Comparison of ENCODE assay signal across 10 cellular contexts in genomic region chr1:162612606-162613400, GRCh38. TPM values are rescaled to one million over a fixed set of nuclear protein-coding genes. Genes with fewer than 3 reads are reported as not detected.
DNase-seq lines count a peak whose midpoint lies in the region; ATAC-seq and TF ChIP-seq lines count a peak whose summit lies in the region.
"Had no signal": no experiment of that assay in that cellular context is flagged by ENCODE, and none has a peak within 500 bp of the region (broad histone marks: within the 10 kb centered on the region; RNA-seq: fewer than 3 reads in every experiment).

No MANE protein-coding gene starts in this region.

- peaks cover 13% of the 10 kb centered on the region for H3K9me3 Mint-ChIP-seq in HFFc6
- peaks cover 13% of the 10 kb centered on the region for H3K9me3 Mint-ChIP-seq in activated CD4-positive, alpha-beta T cell treated with anti-CD3 and anti-CD28 coated beads for 36 hours (ENCODE audit: low read depth)

- H3K4me1 ChIP-seq in thoracic aorta (ENCODE audit: control insufficient read depth in 1 of 2, low read depth in 2 of 2): peaks cover 5 to 14% of the 10 kb centered on the region in 2 donors

- no peak overlapping the region for H3K4me3 ChIP-seq in astrocyte of the spinal cord (ENCODE audit: low read depth, low read length)
- peak overlapping the region; percentile 27 for H3K4me3 ChIP-seq in thoracic aorta
- H3K4me3 ChIP-seq: skin epidermis had no signal

- H3K36me3 Mint-ChIP-seq in HFFc6 (ENCODE audit: low read depth): peaks cover 30% of the 10 kb centered on the region
- H3K36me3 Mint-ChIP-seq in activated CD4-positive, alpha-beta T cell treated with anti-CD3 and anti-CD28 coated beads for 36 hours (ENCODE audit: low read depth): peaks cover 15% of the 10 kb centered on the region

- H3K27ac Mint-ChIP-seq in HFFc6: peak overlapping the region; percentile 61
- no peak overlapping the region for H3K27ac Mint-ChIP-seq in activated CD4-positive, alpha-beta T cell treated with anti-CD3 and anti-CD28 coated beads for 36 hours

- intact Hi-C loops in activated CD4-positive, alpha-beta T cell treated with anti-CD3 and anti-CD28 coated beads for 36 hours (cut with DNase I, micrococcal nuclease): no loop called here

- CTCF ChIA-PET in activated CD4-positive, alpha-beta T cell treated with anti-CD3 and anti-CD28 coated beads for 36 hours (lab: Charles Lee): interaction anchor here (0.6 to 1.4 kb wide), 5 partner anchors 13 to 703 kb away, joined by 3 to 4 read pairs (median 4); no protein-coding TSS in a partner anchor

- peak overlapping the region; percentile 76 to 77 for H3K27ac ChIP-seq in thoracic aorta

- POLR2A ChIA-PET in activated CD4-positive, alpha-beta T cell treated with anti-CD3 and anti-CD28 coated beads for 36 hours (lab: Charles Lee): no interaction called here

- in situ Hi-C loops in astrocyte of the spinal cord (cut with HindIII; ENCODE audit: low sequenced_read_pairs): no loop called here

- TF ChIP-seq CTCF in HFFc6 (IDR thresholded peaks at IDR 0.05): no peak
- no peak for TF ChIP-seq CTCF in astrocyte of the spinal cord (IDR thresholded peaks at IDR 0.05; ENCODE audit: low read depth, low read length)
- TF ChIP-seq CTCF in thoracic aorta (IDR thresholded peaks at IDR 0.05): no peak

- no peaks in the 10 kb centered on the region for H3K27me3 ChIP-seq in thoracic aorta (replicated peaks; ENCODE audit: insufficient read depth)

- H3K4me3 Mint-ChIP-seq in HFFc6: no peak overlapping the region
- H3K4me3 Mint-ChIP-seq in activated CD4-positive, alpha-beta T cell treated with anti-CD3 and anti-CD28 coated beads for 36 hours: no peak overlapping the region

- DNase-seq in HFFc6: peak; percentile 19
- DNase-seq in astrocyte of the spinal cord (ENCODE audit: low read depth, low spot score): peak; percentile 18
- DNase-seq in left lobe of liver (ENCODE audit: low spot score): peak; percentile 84
- no peak for DNase-seq in thoracic aorta (ENCODE audit: low spot score)
- no peak for DNase-seq in NK-92 (lab: John Stamatoyannopoulos, UW; ENCODE audit: unreplicated experiment)
- DNase-seq in activated CD4-positive, alpha-beta T cell treated with anti-CD3 and anti-CD28 coated beads for 36 hours: no peak
- DNase-seq: NCI-H1930 had no signal

- H3K9me3 ChIP-seq in thoracic aorta: peaks cover 11% of the 10 kb centered on the region

- no peaks in the 10 kb centered on the region for H3K27me3 Mint-ChIP-seq in HFFc6 (ENCODE audit: insufficient read depth)
- no peaks in the 10 kb centered on the region for H3K27me3 Mint-ChIP-seq in activated CD4-positive, alpha-beta T cell treated with anti-CD3 and anti-CD28 coated beads for 36 hours

- ATAC-seq in left lobe of liver (peak; percentile 83), thoracic aorta (ENCODE audit: insufficient number of reproducible peaks, low FRiP score, low read depth) (peak; percentile 45), HG03354 (IDR thresholded peaks at IDR 0.05; ENCODE audit: poor library complexity, severe bottlenecking, unreplicated experiment) (no peak), HG02759 (IDR thresholded peaks at IDR 0.05; ENCODE audit: unreplicated experiment) (no peak)
- ATAC-seq in activated CD4-positive, alpha-beta T cell treated with anti-CD3 and anti-CD28 coated beads for 36 hours: no peak

- H3K36me3 ChIP-seq in thoracic aorta: no peaks in the 10 kb centered on the region

- peaks cover 37% of the 10 kb centered on the region for H3K4me1 Mint-ChIP-seq in HFFc6 (ENCODE audit: low read depth)
- H3K4me1 Mint-ChIP-seq in activated CD4-positive, alpha-beta T cell treated with anti-CD3 and anti-CD28 coated beads for 36 hours: no peaks in the 10 kb centered on the region

RNA-seq across cellular contexts. Expression of gene DDR2, which starts 19.5 kb away (rescaled TPM):
- 100 to 1,000 TPM; 154 to 218 (median 187) TPM for total RNA-seq in HFFc6 (2021; fragmentation: NEBNext Ultra II Directional; extraction: Animal tissue kit (Norgen Biotek cat#: 25700))
- total RNA-seq in left lobe of liver: 2.0 TPM
- total RNA-seq in thoracic aorta: 100 to 1,000 TPM; 133 to 144 TPM
- total RNA-seq in activated CD4-positive, alpha-beta T cell treated with anti-CD3 and anti-CD28 coated beads for 36 hours: under 1 TPM; 0.21 to 0.23 TPM

RNA-seq across cellular contexts. Expression of gene UAP1, which starts 51.3 kb away (rescaled TPM):
- total RNA-seq in HFFc6 (2021; fragmentation: NEBNext Ultra II Directional; extraction: Animal tissue kit (Norgen Biotek cat#: 25700)): 100 to 1,000 TPM; 105 to 192 (median 117) TPM
- total RNA-seq in left lobe of liver: 108 TPM
- total RNA-seq in thoracic aorta: 100 to 1,000 TPM in 1 of 2 donors, 10 to 100 TPM in 1; 70.4 to 284 TPM
- 10 to 100 TPM; 29.7 to 34.8 TPM for total RNA-seq in activated CD4-positive, alpha-beta T cell treated with anti-CD3 and anti-CD28 coated beads for 36 hours

Comparison
In these comparisons a context has a peak if more than half of its experiments do, and no peak if none do; other contexts are left out.
1. DNase-seq: peak in HFFc6 (single experiment), astrocyte of the spinal cord (single experiment) and left lobe of liver (single experiment); none in thoracic aorta (single experiment), NK-92 (single experiment) and activated CD4-positive, alpha-beta T cell treated with anti-CD3 and anti-CD28 coated beads for 36 hours (single experiment).
2. ATAC-seq: peak in left lobe of liver (single experiment) and thoracic aorta (single experiment); none in HG03354 (single experiment), HG02759 (single experiment) and activated CD4-positive, alpha-beta T cell treated with anti-CD3 and anti-CD28 coated beads for 36 hours (single experiment).
3. RNA of gene DDR2, which starts 19.5 kb away (total RNA-seq): 154 to 218 TPM in HFFc6 and 133 to 144 TPM in thoracic aorta; 2.0 TPM in left lobe of liver (single experiment) and 0.21 to 0.23 TPM in activated CD4-positive, alpha-beta T cell treated with anti-CD3 and anti-CD28 coated beads for 36 hours; every median in the first group is over 10 times any median in the second.